6 cellular contexts compared by ENCODE assay signal in genomic region chr19:54595680-54596436, GRCh38. TPM values are rescaled to one million over a fixed set of nuclear protein-coding genes. Genes with fewer than 3 reads are reported as not detected.
"Had no signal": no experiment of that assay in that cellular context is flagged by ENCODE, and none has a peak within 500 bp of the region (broad histone marks: within the 10 kb centered on the region; RNA-seq: fewer than 3 reads in every experiment).

No MANE protein-coding gene starts in this region.

RNA-seq across cellular contexts. Expression of gene LILRA1, which starts 2.4 kb away (rescaled TPM):
- total RNA-seq: GM23338, H1, H9, HT-29, IMR-90, K562 had no signal
- polyA plus RNA-seq: GM23338, H1, IMR-90, K562 had no signal

RNA-seq across cellular contexts. Expression of gene LILRA2, which starts 22.3 kb away (rescaled TPM):
- total RNA-seq: GM23338, H1, H9, HT-29, IMR-90 had no signal
- polyA plus RNA-seq: GM23338, H1, IMR-90 had no signal

RNA-seq across cellular contexts. Expression of gene LILRB1, which starts 34.4 kb away (rescaled TPM):
- total RNA-seq: H1, H9, HT-29, IMR-90, K562 had no signal
- polyA plus RNA-seq: GM23338, H1, IMR-90, K562 had no signal
